Comparison of ENCODE assay signal across 20 cellular contexts in the genomic region with DNA sequence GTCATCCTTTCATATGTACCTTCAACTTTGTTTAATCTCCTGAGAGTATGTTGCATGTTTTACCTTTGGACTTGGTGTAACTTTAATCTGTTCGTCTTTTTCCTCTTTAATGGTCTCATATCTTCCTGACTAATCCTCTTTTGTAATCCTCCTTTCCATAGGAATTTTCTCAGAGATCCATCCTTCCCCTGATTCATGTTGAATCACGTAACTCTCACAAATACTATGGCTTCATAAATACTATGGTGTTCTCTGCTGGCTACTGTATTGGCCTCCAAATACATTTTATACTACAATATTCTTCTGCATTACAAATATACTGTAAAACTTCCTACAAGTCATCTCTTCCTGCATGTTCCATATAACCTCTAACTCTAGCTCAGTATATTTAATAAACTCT.
"Had no signal": no experiment of that assay in that cellular context is flagged by ENCODE, and none has a peak within 500 bp of the region (broad histone marks: within the 10 kb centered on the region; RNA-seq: fewer than 3 reads in every experiment).

No MANE protein-coding gene starts in this region.

- H3K27me3 ChIP-seq: gastrocnemius medialis, heart right ventricle, right lobe of liver, spleen, stomach had no signal

- H3K79me2 ChIP-seq: parathyroid adenoma had no signal

- H3K9ac ChIP-seq: parathyroid adenoma had no signal

- H3K4me1 ChIP-seq: gastrocnemius medialis, heart right ventricle, parathyroid adenoma, psoas muscle, right lobe of liver, spleen, stomach had no signal

- H3K4me3 ChIP-seq: gastrocnemius medialis, heart right ventricle, psoas muscle, right lobe of liver, spleen, stomach, thoracic aorta had no signal

- H2AFZ ChIP-seq: parathyroid adenoma had no signal

- ATAC-seq: gastrocnemius medialis; heart right ventricle; naive thymus-derived CD4-positive, alpha-beta T cell; psoas muscle; right lobe of liver had no signal

- H3K36me3 ChIP-seq: gastrocnemius medialis, heart right ventricle, right lobe of liver, spleen, stomach, thoracic aorta had no signal

- H3K27ac ChIP-seq: gastrocnemius medialis, heart right ventricle, parathyroid adenoma, psoas muscle, right lobe of liver, spleen, stomach, thoracic aorta had no signal

- H3K9me3 ChIP-seq: gastrocnemius medialis, psoas muscle, right lobe of liver, spleen, stomach, thoracic aorta had no signal

- DNase-seq: erythroblast; gastrocnemius medialis; heart right ventricle; hypothalamus; kidney glomerular epithelial cell; naive thymus-derived CD4-positive, alpha-beta T cell; nephron progenitor cell; psoas muscle; retina; right lobe of liver; spleen; stimulated activated CD4-positive, alpha-beta T cell treated with anti-CD3 and anti-CD28 coated beads, Interleukin-15, amount 100 ng/mL, for 24 hours; stimulated activated CD4-positive, alpha-beta T cell treated with anti-CD3 and anti-CD28 coated beads, Interleukin-1b, Interleukin-23, amount 100 ng/mL, for 48 hours; stimulated activated CD4-positive, alpha-beta T cell treated with anti-CD3 and anti-CD28 coated beads, Interleukin-4, amount 100 ng/mL, for 4 hours; stimulated activated naive CD4-positive, alpha-beta T cell; stomach; substantia nigra; trophoblast cell had no signal
